In the genomic region with DNA sequence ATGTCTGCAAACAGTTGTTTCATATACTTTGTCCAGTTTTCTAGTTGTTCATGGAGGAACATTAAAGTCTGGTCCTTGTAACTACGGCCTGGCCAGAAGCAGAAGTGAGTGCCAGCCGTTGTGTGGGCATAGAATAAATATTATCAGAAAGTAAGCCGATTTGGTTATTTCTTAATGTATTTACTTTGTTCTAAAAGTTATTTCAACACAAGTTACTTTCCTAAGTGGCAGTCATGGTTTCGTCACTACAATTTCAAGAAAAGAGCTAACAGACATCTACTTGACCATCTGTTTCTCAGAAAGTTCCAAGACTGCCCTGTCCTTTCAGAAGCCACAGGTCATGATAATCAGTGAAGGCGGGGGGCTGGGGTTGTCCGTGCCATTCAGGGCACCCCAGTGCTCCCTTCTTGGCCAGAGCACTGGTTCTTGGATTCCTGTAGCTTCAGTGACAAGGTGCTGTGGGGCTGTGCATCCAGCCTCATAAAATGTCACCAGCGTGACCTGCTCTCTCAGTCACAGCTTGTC, we compare ENCODE assay signal across 19 cellular contexts. TPM values are rescaled to one million over a fixed set of nuclear protein-coding genes. Genes with fewer than 3 reads are reported as not detected.
DNase-seq lines count a peak whose midpoint lies in the region; ATAC-seq and TF ChIP-seq lines count a peak whose summit lies in the region.
"Had no signal": no experiment of that assay in that cellular context is flagged by ENCODE, and none has a peak within 500 bp of the region (broad histone marks: within the 10 kb centered on the region; RNA-seq: fewer than 3 reads in every experiment).

No MANE protein-coding gene starts in this region.

- H3K36me3 ChIP-seq in breast epithelium = no peaks in the 10 kb centered on the region
- H3K36me3 ChIP-seq in lung (ENCODE audit: control insufficient read depth in 2 of 2, insufficient read depth in 2 of 2, low read length in 2 of 2) = peaks cover 0 to 2% of the 10 kb centered on the region in 2 donors
- H3K36me3 ChIP-seq in upper lobe of right lung = no peaks in the 10 kb centered on the region

- CTCF ChIA-PET in MCF 10A (lab: Yijun Ruan, JAX) = interaction anchor here (1.4 kb wide), 1 partner anchor 9 kb away, joined by 4 read pairs; no protein-coding TSS in a partner anchor

- in situ Hi-C loops in G401 (cut with HindIII; ENCODE audit: low sequenced_read_pairs) = no loop called here

- H3K27me3 ChIP-seq in breast epithelium (no peaks in the 10 kb centered on the region), lung (ENCODE audit: control insufficient read depth, insufficient read depth) (no peaks in the 10 kb centered on the region), upper lobe of right lung (no peaks in the 10 kb centered on the region)
- H3K27me3 ChIP-seq: Peyer's patch had no signal

- H3K4me1 ChIP-seq in breast epithelium (no peaks in the 10 kb centered on the region), lung (ENCODE audit: control insufficient read depth in 2 of 2, insufficient read depth in 2 of 2, low read length in 2 of 2) (peaks cover 0 to 2% of the 10 kb centered on the region in 2 donors), upper lobe of right lung (peaks cover 8% of the 10 kb centered on the region)
- H3K4me1 ChIP-seq: Caco-2, Peyer's patch had no signal

- ATAC-seq in lung (ENCODE audit: insufficient read depth, low FRiP score) (peak; percentile 44), upper lobe of right lung (peak; percentile 58)

- no peaks in the 10 kb centered on the region for H3K27me3 Mint-ChIP-seq in MCF 10A (ENCODE audit: insufficient read depth, unreplicated experiment)
- H3K27me3 Mint-ChIP-seq: B cell; CD4-positive, CD25-positive, alpha-beta regulatory T cell; IgD-negative memory B cell had no signal

- DNase-seq in breast epithelium (ENCODE audit: low spot score in 2 of 2) = no peak
- no peak for DNase-seq in MCF 10A (ENCODE audit: unreplicated experiment)
- DNase-seq in lung (ENCODE audit: low spot score) = no peak
- DNase-seq in upper lobe of right lung = no peak
- no peak for DNase-seq in activated CD8-positive, alpha-beta memory T cell treated with anti-CD3 and anti-CD28 coated beads, Interleukin-2, amount 50 U/mL, for 48 hours
- DNase-seq in NCI-H2081 (lab: John Stamatoyannopoulos, UW) = no peak
- no peak for DNase-seq in G401 (ENCODE audit: low spot score)
- DNase-seq: Caco-2; CD4-positive, CD25-positive, alpha-beta regulatory T cell; GDM1; H9; Kasumi-1; NCI-H1105 treated with DMSO at 0.1 percent for 48 hours; NCI-H1694; Peyer's patch; Right ventricle myocardium superior had no signal

- H3K9me3 ChIP-seq in breast epithelium = no peaks in the 10 kb centered on the region
- no peaks in the 10 kb centered on the region for H3K9me3 ChIP-seq in lung (ENCODE audit: control insufficient read depth in 2 of 2, insufficient read depth in 1 of 2, low read length in 1 of 2)
- H3K9me3 ChIP-seq in upper lobe of right lung = no peaks in the 10 kb centered on the region
- H3K9me3 ChIP-seq: Caco-2, Peyer's patch had no signal

- intact Hi-C loops in breast epithelium (cut with DNase I; ENCODE audit: low total_unique reads) (no loop called here), MCF 10A (cut with micrococcal nuclease) (no loop called here), upper lobe of right lung (cut with DNase I) (no loop called here)

- H3K4me1 Mint-ChIP-seq in MCF 10A (ENCODE audit: insufficient read depth, unreplicated experiment) = no peaks in the 10 kb centered on the region

- H3K4me3 ChIP-seq in breast epithelium (no peak overlapping the region), lung (no peak overlapping the region), upper lobe of right lung (peak overlapping the region; percentile 27)
- H3K4me3 ChIP-seq: Peyer's patch had no signal

- H3K9me3 Mint-ChIP-seq in MCF 10A (ENCODE audit: unreplicated experiment) = no peaks in the 10 kb centered on the region
- H3K9me3 Mint-ChIP-seq: CD4-positive, CD25-positive, alpha-beta regulatory T cell; IgD-negative memory B cell had no signal

- peaks cover 21% of the 10 kb centered on the region for H3K36me3 Mint-ChIP-seq in MCF 10A (ENCODE audit: insufficient read depth, unreplicated experiment)

- BruUV-seq in MCF 10A (replicated peaks; lab: Mats Ljungman, UMichigan) = no TSS peak

- TF ChIP-seq POLR2A in breast epithelium (IDR thresholded peaks at IDR 0.05) = no peak

- WGBS in lung, 2 donors = 57 to 68% methylated on average over 7 of the region's 7 CpGs

- H3K27ac ChIP-seq in breast epithelium (peak overlapping the region; percentile 58 to 88), VCaP (peak overlapping the region; percentile 99), lung (ENCODE audit: low read depth in 1 of 2, low read length in 1 of 2) (peak overlapping the region in 1 of 2 donors; percentile 89), upper lobe of right lung (peak overlapping the region; percentile 71)
- H3K27ac ChIP-seq: Peyer's patch had no signal

- no peak overlapping the region for H3K4me3 Mint-ChIP-seq in MCF 10A (ENCODE audit: unreplicated experiment)
- H3K4me3 Mint-ChIP-seq: B cell; CD4-positive, CD25-positive, alpha-beta regulatory T cell; H9; IgD-negative memory B cell had no signal

- POLR2A ChIA-PET in MCF 10A (lab: Yijun Ruan, JAX) = interaction anchor here (1.0 kb wide), 1 partner anchor 15 kb away, joined by 7 read pairs; the partner anchor contains the start of gene FASN

- H3K27ac Mint-ChIP-seq in MCF 10A (ENCODE audit: low read depth, unreplicated experiment) = no peak overlapping the region
- H3K27ac Mint-ChIP-seq: B cell; CD4-positive, CD25-positive, alpha-beta regulatory T cell; H9; IgD-negative memory B cell had no signal

- TF ChIP-seq CTCF in breast epithelium (IDR thresholded peaks at IDR 0.05) = no peak
- no peak for TF ChIP-seq CTCF in MCF 10A (IDR thresholded peaks at IDR 0.05; ENCODE audit: unreplicated experiment)
- TF ChIP-seq CTCF in VCaP (conservative IDR thresholded peaks at IDR 0.05) = no peak
- TF ChIP-seq CTCF in lung (IDR thresholded peaks at IDR 0.05; ENCODE audit: control extremely low read depth, extremely low read depth) = no peak
- no peak for TF ChIP-seq CTCF in upper lobe of right lung (IDR thresholded peaks at IDR 0.05)

RNA-seq across cellular contexts. Expression of gene FASN, which starts 14.9 kb away (rescaled TPM):
- total RNA-seq in breast epithelium (100 to 1,000 TPM in 1 of 3 donors, 10 to 100 TPM in 2; 95.4 to 590 (median 98.6) TPM), MCF 10A (2022) (114 and 120 TPM in 2 replicates), lung (100 to 1,000 TPM in 1 of 2 donors, 10 to 100 TPM in 1; 46.2 to 604 TPM), upper lobe of right lung (432 TPM)
- polyA plus RNA-seq in lung = 100 to 1,000 TPM; 166 to 258 TPM
- total RNA-seq in G401 (2014; rRNA removed; shearing (Covaris generic)) = 333 and 346 TPM in 2 replicates

RNA-seq across cellular contexts. Expression of gene DUS1L, which starts 47.3 kb away (rescaled TPM):
- total RNA-seq in breast epithelium = 10 to 100 TPM; 55.0 to 96.4 (median 82.0) TPM
- 116 and 123 TPM in 2 replicates for total RNA-seq in MCF 10A (2022)
- 100 to 1,000 TPM in 1 of 2 donors, 10 to 100 TPM in 1; 40.0 to 117 TPM for total RNA-seq in lung
- polyA plus RNA-seq in lung = 100 to 1,000 TPM in 1 of 2 donors, 10 to 100 TPM in 1; 82.8 to 179 TPM
- 82.4 TPM for total RNA-seq in upper lobe of right lung
- total RNA-seq in G401 (2014; rRNA removed; shearing (Covaris generic)) = 140 and 144 TPM in 2 replicates
